Comparison of ENCODE assay signal across 9 cellular contexts in genomic region chr17:27531469-27531948, GRCh38.
DNase-seq lines count a peak whose midpoint lies in the region; ATAC-seq, FAIRE-seq and TF ChIP-seq lines count a peak whose summit lies in the region.
"Had no signal": no experiment of that assay in that cellular context is flagged by ENCODE, and none has a peak within 500 bp of the region (broad histone marks: within the 10 kb centered on the region; RNA-seq: fewer than 3 reads in every experiment).

No MANE protein-coding gene starts in this region.

- no peak overlapping the region for H3K4me3 Mint-ChIP-seq in activated T-helper 17 cell treated with anti-CD3 and anti-CD28 coated beads, Interleukin-2, amount 50 U/mL, for 72 hours

- H3K9me3 Mint-ChIP-seq in activated T-helper 17 cell treated with anti-CD3 and anti-CD28 coated beads, Interleukin-2, amount 50 U/mL, for 72 hours = no peaks in the 10 kb centered on the region

- H3K36me3 ChIP-seq in K562 (ENCODE audit: control insufficient read depth, insufficient read depth, low read length) (no peaks in the 10 kb centered on the region; the same call in 2 of the 3 replicates), osteoblast (ENCODE audit: insufficient read depth, low read length) (no peaks in the 10 kb centered on the region)

- H3K4me1 Mint-ChIP-seq in activated T-helper 17 cell treated with anti-CD3 and anti-CD28 coated beads, Interleukin-2, amount 50 U/mL, for 72 hours = peaks cover 11% of the 10 kb centered on the region

- POLR2A ChIA-PET in K562 (lab: Yijun Ruan, JAX) = interaction anchor here (0.8 to 1.3 kb wide), 4 partner anchors 9 to 46 kb away, joined by 3 to 4 read pairs (median 4); no protein-coding TSS in a partner anchor

- no peak overlapping the region for H2AFZ ChIP-seq in K562 (ENCODE audit: low read depth, low read length)
- H2AFZ ChIP-seq in osteoblast (ENCODE audit: low read length) = no peak overlapping the region

- H4K20me1 ChIP-seq in K562 (replicated peaks; ENCODE audit: control insufficient read depth, insufficient read depth, low read length) = peaks cover 20% of the 10 kb centered on the region
- no peaks in the 10 kb centered on the region for H4K20me1 ChIP-seq in osteoblast (ENCODE audit: insufficient read depth, low read length)

- BruUV-seq in K562 (replicated peaks; lab: Mats Ljungman, UMichigan) = no TSS peak

- TF ChIP-seq EP300 in K562 (IDR thresholded peaks at IDR 0.05; ENCODE audit: low read length) = no peak

- H3K4me1 ChIP-seq in K562 (replicated peaks in 1 of 2; ENCODE audit: control insufficient read depth in 2 of 2, insufficient read depth in 2 of 2, low read length in 2 of 2) (peaks cover 39 to 81% of the 10 kb centered on the region in 2 experiments), osteoblast (ENCODE audit: insufficient read depth, low read length) (peaks cover 12% of the 10 kb centered on the region)

- H3K9me3 ChIP-seq in K562 (replicated peaks; ENCODE audit: control insufficient read depth, insufficient read depth, low read depth, low read length) (no peaks in the 10 kb centered on the region), osteoblast (ENCODE audit: low read depth, low read length) (no peaks in the 10 kb centered on the region)

- TF ChIP-seq POLR2A in K562 (conservative IDR thresholded peaks at IDR 0.05) = no peak

- no peak overlapping the region for H3K4me3 ChIP-seq in K562
- no peak overlapping the region for H3K4me3 ChIP-seq in osteoblast (ENCODE audit: insufficient read depth, low read length)
- H3K4me3 ChIP-seq in foreskin fibroblast (ENCODE audit: low read depth in 1 of 2, low read length in 2 of 2) = no peak overlapping the region

- intact Hi-C loops in K562 (cut with micrococcal nuclease) = loop anchor here (1.0 kb wide), 1 partner anchor 38 kb away; no protein-coding TSS in a partner anchor
- intact Hi-C loops in sciatic nerve (cut with DNase I) = no loop called here

- H3K27ac Mint-ChIP-seq in activated T-helper 17 cell treated with anti-CD3 and anti-CD28 coated beads, Interleukin-2, amount 50 U/mL, for 72 hours = no peak overlapping the region

- FAIRE-seq in K562 (lab: Jason Lieb, UNC) (no peak), urothelium cell line (lab: Jason Lieb, UNC) (no peak)

- ATAC-seq in GM18511 (IDR thresholded peaks at IDR 0.05; ENCODE audit: unreplicated experiment) (peak; percentile 50), HG03066 (IDR thresholded peaks at IDR 0.05; ENCODE audit: low read depth, unreplicated experiment) (peak; percentile 32), K562 (peak; percentile 12), sciatic nerve (peak; percentile 7)
- no peak for ATAC-seq in activated T-helper 17 cell treated with anti-CD3 and anti-CD28 coated beads, Interleukin-2, amount 50 U/mL, for 72 hours (replicated peaks)

- H3K27me3 ChIP-seq in K562 (ENCODE audit: control insufficient read depth in 2 of 2, insufficient read depth in 2 of 2, low read length in 2 of 2) (no peaks in the 10 kb centered on the region), osteoblast (ENCODE audit: insufficient read depth, low read length) (no peaks in the 10 kb centered on the region)

- TF ChIP-seq CTCF in K562 (IDR thresholded peaks at IDR 0.05 in 2 of 3, conservative IDR thresholded peaks at IDR 0.05 in 1 of 3; ENCODE audit: insufficient read depth in 2 of 3, low read depth in 1 of 3, low read length in 3 of 3) (no peak), osteoblast (IDR thresholded peaks at IDR 0.05; ENCODE audit: extremely low read depth, low read depth, low read length) (no peak), foreskin fibroblast (IDR thresholded peaks at IDR 0.05; ENCODE audit: low read depth, low read length) (no peak)

- no peaks in the 10 kb centered on the region for H3K36me3 Mint-ChIP-seq in activated T-helper 17 cell treated with anti-CD3 and anti-CD28 coated beads, Interleukin-2, amount 50 U/mL, for 72 hours (ENCODE audit: low read depth)

- peak overlapping the region; percentile 36 to 81; a peak in 3 of 4 replicates for H3K9ac ChIP-seq in K562 (ENCODE audit: insufficient read depth in 1 of 2, low read depth in 2 of 2, low read length in 2 of 2)

- H3K4me2 ChIP-seq in K562 (ENCODE audit: insufficient read depth, low read length) = peak overlapping the region; percentile 16; the same call in 1 of the 2 replicates
- H3K4me2 ChIP-seq in osteoblast (ENCODE audit: insufficient read depth, low read length) = no peak overlapping the region

- H3K27me3 Mint-ChIP-seq in activated T-helper 17 cell treated with anti-CD3 and anti-CD28 coated beads, Interleukin-2, amount 50 U/mL, for 72 hours = no peaks in the 10 kb centered on the region

- no peaks in the 10 kb centered on the region for H3K9me1 ChIP-seq in K562 (ENCODE audit: control insufficient read depth, insufficient read depth, low read length)

- WGBS in K562 (ENCODE audit: insufficient coverage, low coverage, missing lambda C conversion rate) = 64% methylated on average over 6 of the region's 6 CpGs

- peaks cover 92% of the 10 kb centered on the region for H3K79me2 ChIP-seq in K562 (ENCODE audit: control insufficient read depth, insufficient read depth, low read length)
- no peaks in the 10 kb centered on the region for H3K79me2 ChIP-seq in osteoblast (ENCODE audit: insufficient read depth, low read length)

- DNase-seq in K562 (ENCODE audit: extremely low read depth in 1 of 4, low spot score in 3 of 4) (no peak), sciatic nerve (ENCODE audit: low spot score) (no peak), osteoblast (ENCODE audit: insufficient read length, low spot score, missing footprints) (no peak), urothelium cell line (ENCODE audit: low spot score) (no peak), foreskin fibroblast (no peak)
- DNase-seq: DMS79 treated with DMSO at 0.1 percent for 48 hours had no signal

- TF ChIP-seq RAD21 in K562 (CRISPR knock-in tag; conservative IDR thresholded peaks at IDR 0.05 in 1 of 2, IDR thresholded peaks at IDR 0.05 in 1 of 2) = no peak

- CTCF ChIA-PET in K562 (lab: Yijun Ruan, JAX; ENCODE audit: low intra/inter-chr PET ratio) = no interaction called here

- H3K27ac ChIP-seq in K562 (ENCODE audit: extremely low read depth, low read depth, low read length) = peak overlapping the region; percentile 33; the same call in 1 of the 3 replicates
- H3K27ac ChIP-seq in osteoblast (ENCODE audit: low read depth, low read length) = no peak overlapping the region

- in situ Hi-C loops in K562 (cut with MboI) = no loop called here

TF ChIP-seq in K562, 482 proteins besides CTCF, POLR2A, EP300 and RAD21:
- no peak for TF ChIP-seq ATF2 (CRISPR knock-in tag; IDR thresholded peaks at IDR 0.05)
- 0 out of 2 replicates have a peak, but pooled peaks have one; percentile 9 for TF ChIP-seq MAFG (tag; conservative IDR thresholded peaks at IDR 0.05)
- TF ChIP-seq ZNF12 (CRISPR knock-in tag; IDR thresholded peaks at IDR 0.05) = peak; percentile 76; the same call in 1 of the 2 replicates
- no peak for TF ChIP-seq POLR2AphosphoS2 (IDR thresholded peaks at IDR 0.05; ENCODE audit: low read length)
- peak; percentile 55; the same call in 1 of the 2 replicates for TF ChIP-seq NFE2 (IDR thresholded peaks at IDR 0.05; ENCODE audit: low read depth)
- no peak for TF ChIP-seq ZZZ3 (IDR thresholded peaks at IDR 0.05)
- 0 out of 2 replicates have a peak, but pooled peaks have one; percentile 33 for TF ChIP-seq C11orf30 (IDR thresholded peaks at IDR 0.05; ENCODE audit: low read depth)
- TF ChIP-seq CREM (IDR thresholded peaks at IDR 0.05; ENCODE audit: low read depth) = no peak
TF ChIP-seq in K562: peak in this region for 4.
